17 cellular contexts compared by ENCODE assay signal in the genomic region with DNA sequence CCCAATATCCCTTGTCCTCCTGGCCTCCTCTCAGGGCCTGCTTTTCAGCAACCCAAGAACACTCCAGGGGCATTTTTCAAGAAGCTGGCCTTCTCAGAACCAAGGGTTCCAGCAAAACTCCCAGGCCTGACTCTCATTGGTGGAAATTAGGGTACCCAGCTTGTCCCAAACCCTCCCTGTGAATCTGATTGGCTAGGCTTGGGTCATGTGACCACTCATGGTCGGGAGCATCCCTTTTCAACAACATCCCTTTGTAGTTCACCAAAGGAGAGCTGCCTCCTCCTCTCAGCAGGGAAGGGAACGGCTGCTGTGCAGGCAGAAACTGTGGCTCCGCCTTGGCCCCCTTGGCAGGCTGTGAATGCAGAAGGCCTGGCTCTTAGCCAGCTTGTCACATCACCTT. TPM values are rescaled to one million over a fixed set of nuclear protein-coding genes. Genes with fewer than 3 reads are reported as not detected.
DNase-seq lines count a peak whose midpoint lies in the region; ATAC-seq, FAIRE-seq and TF ChIP-seq lines count a peak whose summit lies in the region.
"Had no signal": no experiment of that assay in that cellular context is flagged by ENCODE, and none has a peak within 500 bp of the region (broad histone marks: within the 10 kb centered on the region; RNA-seq: fewer than 3 reads in every experiment).

No MANE protein-coding gene starts in this region.

- H3K9ac ChIP-seq in HepG2 (ENCODE audit: insufficient read depth, low read depth, low read length) (no peak overlapping the region), Karpas-422 (ENCODE audit: low read length) (no peak overlapping the region)

- POLR2A ChIA-PET in HepG2 (lab: Yijun Ruan, JAX): no interaction called here
- POLR2A ChIA-PET in WTC11 (lab: Charles Lee): no interaction called here

- no peaks in the 10 kb centered on the region for H3K9me3 ChIP-seq in HepG2 (ENCODE audit: low read length)
- no peaks in the 10 kb centered on the region for H3K9me3 ChIP-seq in right lobe of liver
- H3K9me3 ChIP-seq in Karpas-422 (ENCODE audit: low read length): no peaks in the 10 kb centered on the region
- H3K9me3 ChIP-seq: Peyer's patch had no signal

- no TSS peak for BruUV-seq in HepG2 (replicated peaks; lab: Mats Ljungman, UMichigan)

- H3K79me2 ChIP-seq in HepG2 (ENCODE audit: insufficient read depth, low read length): no peaks in the 10 kb centered on the region
- H3K79me2 ChIP-seq in Karpas-422 (ENCODE audit: low read length): no peaks in the 10 kb centered on the region

- in situ Hi-C loops in HepG2 (cut with HindIII; ENCODE audit: extremely low pct_ligation_motif_present, low pct_unique_long_range_greater_than_20kb): no loop called here

- FAIRE-seq in HepG2 (lab: Jason Lieb, UNC): no peak

- H2AFZ ChIP-seq in HepG2 (ENCODE audit: low read length): no peak overlapping the region
- H2AFZ ChIP-seq in Karpas-422 (ENCODE audit: low read length): no peak overlapping the region

- H4K20me1 ChIP-seq in HepG2 (ENCODE audit: insufficient read depth, low read length): no peaks in the 10 kb centered on the region
- no peaks in the 10 kb centered on the region for H4K20me1 ChIP-seq in Karpas-422 (ENCODE audit: insufficient read depth, low read depth, low read length)

- TF ChIP-seq POLR2A in HepG2 (IDR thresholded peaks at IDR 0.05; ENCODE audit: insufficient read depth in 1 of 2, low read depth in 2 of 2, low read length in 2 of 2): no peak
- TF ChIP-seq POLR2A in right lobe of liver (IDR thresholded peaks at IDR 0.05): no peak

- WGBS in HepG2 (ENCODE audit: low lambda C conversion rate): no CpG with 5 or more reads among the region's 3 CpGs
- WGBS in right lobe of liver (ENCODE audit: insufficient coverage, low coverage, low lambda C conversion rate, missing lambda C conversion rate): no CpG with 5 or more reads among the region's 3 CpGs

- no peak for TF ChIP-seq RAD21 in HepG2 (CRISPR knock-in tag; IDR thresholded peaks at IDR 0.05)

- intact Hi-C loops in HepG2 (cut with micrococcal nuclease; ENCODE audit: unreplicated experiment) (no loop called here), right lobe of liver (cut with DNase I) (no loop called here), left colon (cut with DNase I, micrococcal nuclease) (no loop called here)

- no peak overlapping the region for H3K4me2 ChIP-seq in HepG2 (ENCODE audit: low read depth, low read length)
- H3K4me2 ChIP-seq in Karpas-422 (ENCODE audit: low read depth, low read length, poor library complexity, severe bottlenecking): no peak overlapping the region

- H3K36me3 Mint-ChIP-seq in WTC11: no peaks in the 10 kb centered on the region
- no peaks in the 10 kb centered on the region for H3K36me3 Mint-ChIP-seq in stimulated activated memory B cell treated with anti-CD40 and anti-IgM and Interleukin-4, amounts not matched to agents 10 μg/mL and 1 μg/mL and 100 μg/mL, for 72 hours
- H3K36me3 Mint-ChIP-seq: CD8-positive, alpha-beta T cell had no signal

- DNase-seq in HepG2 (ENCODE audit: low spot score) (no peak), right lobe of liver (no peak), Karpas-422 (peak; percentile 58), WTC11 (ENCODE audit: low spot score) (no peak), hippocampal formation (lab: John Stamatoyannopoulos, UW) (no peak), left colon (no peak)
- DNase-seq: CD8-positive, alpha-beta T cell; EL; HCEC 1CT; NCI-H1048; NCI-H2029; NCI-H226; Peyer's patch; SHP77; T-helper 17 cell had no signal

- H3K4me1 Mint-ChIP-seq in WTC11: peaks cover 8% of the 10 kb centered on the region
- H3K4me1 Mint-ChIP-seq in stimulated activated memory B cell treated with anti-CD40 and anti-IgM and Interleukin-4, amounts not matched to agents 10 μg/mL and 1 μg/mL and 100 μg/mL, for 72 hours: peaks cover 7% of the 10 kb centered on the region

- ATAC-seq in HepG2 (no peak), right lobe of liver (no peak), WTC11 (peak; percentile 18; the same call in 1 of the 2 replicates), left colon (no peak)
- no peak for ATAC-seq in stimulated activated memory B cell treated with anti-CD40 and anti-IgM and Interleukin-4, amounts not matched to agents 10 μg/mL and 1 μg/mL and 100 μg/mL, for 72 hours
- ATAC-seq: CD8-positive, alpha-beta T cell; T-helper 17 cell had no signal

- peaks cover 11% of the 10 kb centered on the region for H3K9me3 Mint-ChIP-seq in WTC11
- peaks cover 3% of the 10 kb centered on the region for H3K9me3 Mint-ChIP-seq in stimulated activated memory B cell treated with anti-CD40 and anti-IgM and Interleukin-4, amounts not matched to agents 10 μg/mL and 1 μg/mL and 100 μg/mL, for 72 hours

- no peaks in the 10 kb centered on the region for H3K9me2 ChIP-seq in Karpas-422 (replicated peaks; ENCODE audit: insufficient read depth, low read length)

- no peak for TF ChIP-seq CTCF in HepG2 (CRISPR knock-in tag; IDR thresholded peaks at IDR 0.05)
- TF ChIP-seq CTCF in right lobe of liver (IDR thresholded peaks at IDR 0.05): no peak
- no peak for TF ChIP-seq CTCF in WTC11 (IDR thresholded peaks at IDR 0.05)

- peaks cover 0 to 13% of the 10 kb centered on the region in 2 experiments; a peak in 2 of 5 replicates for H3K27me3 ChIP-seq in HepG2 (ENCODE audit: control insufficient read depth in 1 of 2, insufficient read depth in 2 of 2, low read length in 2 of 2)
- H3K27me3 ChIP-seq in right lobe of liver: no peaks in the 10 kb centered on the region
- no peaks in the 10 kb centered on the region for H3K27me3 ChIP-seq in Karpas-422 (ENCODE audit: low read length)
- H3K27me3 ChIP-seq: Peyer's patch had no signal

- no peak overlapping the region for H3K27ac Mint-ChIP-seq in WTC11
- no peak overlapping the region for H3K27ac Mint-ChIP-seq in stimulated activated memory B cell treated with anti-CD40 and anti-IgM and Interleukin-4, amounts not matched to agents 10 μg/mL and 1 μg/mL and 100 μg/mL, for 72 hours
- H3K27ac Mint-ChIP-seq: CD8-positive, alpha-beta T cell; T-helper 17 cell had no signal

- H3K27me3 Mint-ChIP-seq in WTC11 (ENCODE audit: low read depth): no peaks in the 10 kb centered on the region; the same call in none of the 2 replicates
- no peaks in the 10 kb centered on the region for H3K27me3 Mint-ChIP-seq in stimulated activated memory B cell treated with anti-CD40 and anti-IgM and Interleukin-4, amounts not matched to agents 10 μg/mL and 1 μg/mL and 100 μg/mL, for 72 hours

- H3K27ac ChIP-seq in HepG2 (ENCODE audit: extremely low read length, insufficient read depth, low read length) (no peak overlapping the region), right lobe of liver (no peak overlapping the region), Karpas-422 (ENCODE audit: low read length) (no peak overlapping the region)
- H3K27ac ChIP-seq: Peyer's patch had no signal

- H3K36me3 ChIP-seq in HepG2 (replicated peaks in 1 of 2; ENCODE audit: control insufficient read depth in 1 of 2, insufficient read depth in 2 of 2, low read length in 2 of 2) (no peaks in the 10 kb centered on the region), right lobe of liver (no peaks in the 10 kb centered on the region), Karpas-422 (ENCODE audit: insufficient read depth, low read length) (no peaks in the 10 kb centered on the region)
- H3K36me3 ChIP-seq: Peyer's patch had no signal

- H3K4me3 ChIP-seq in HepG2 (replicated peaks in 1 of 3; ENCODE audit: insufficient read depth in 1 of 3, low read depth in 2 of 3, low read length in 3 of 3) (no peak overlapping the region), right lobe of liver (no peak overlapping the region), Karpas-422 (ENCODE audit: low read length) (no peak overlapping the region)
- H3K4me3 ChIP-seq: Peyer's patch had no signal

- CTCF ChIA-PET in HepG2 (lab: Yijun Ruan, JAX; ENCODE audit: low intra/inter-chr PET ratio, low total read pairs) (no interaction called here), WTC11 (lab: Charles Lee) (interaction anchor here (0.6 to 1.2 kb wide), 2 partner anchors 13 to 29 kb away, joined by 3 read pairs; no protein-coding TSS in a partner anchor)

- H3K4me1 ChIP-seq in HepG2 (ENCODE audit: insufficient read depth, low read length): no peaks in the 10 kb centered on the region
- H3K4me1 ChIP-seq in right lobe of liver: no peaks in the 10 kb centered on the region
- H3K4me1 ChIP-seq in Karpas-422 (ENCODE audit: low read length): peaks cover 15% of the 10 kb centered on the region
- H3K4me1 ChIP-seq: Peyer's patch had no signal

- TF ChIP-seq EP300 in HepG2 (IDR thresholded peaks at IDR 0.05; ENCODE audit: low read depth in 2 of 2, low read length in 2 of 2) (no peak), HepG2 (CRISPR knock-in tag; IDR thresholded peaks at IDR 0.05; ENCODE audit: borderline replicate concordance) (no peak)

- H3K4me3 Mint-ChIP-seq in WTC11: no peak overlapping the region
- no peak overlapping the region for H3K4me3 Mint-ChIP-seq in stimulated activated memory B cell treated with anti-CD40 and anti-IgM and Interleukin-4, amounts not matched to agents 10 μg/mL and 1 μg/mL and 100 μg/mL, for 72 hours
- H3K4me3 Mint-ChIP-seq: CD8-positive, alpha-beta T cell; T-helper 17 cell had no signal

RNA-seq across cellular contexts. Expression of gene TMEM132B, which starts 26.5 kb away (rescaled TPM):
- 0.01 and 0.02 TPM in 2 replicates for total RNA-seq in HepG2 (2016; rRNA removed; fragmentation: Illumina TruSeq; extraction: Trizol)
- total RNA-seq in HepG2 (2016; cell fraction: cytosol; rRNA removed; fragmentation: Illumina TruSeq; extraction: Trizol; ENCODE audit: low read depth): not detected in 2 replicates
- 0.11 TPM in 1 of 2 replicates, not detected in the other for total RNA-seq in HepG2 (2016; cell fraction: insoluble cytoplasmic fraction; rRNA removed; fragmentation: Illumina TruSeq; extraction: Trizol)
- 0.14 TPM in 1 of 2 replicates, not detected in the other for total RNA-seq in HepG2 (2016; cell fraction: membrane; rRNA removed; fragmentation: Illumina TruSeq; extraction: Trizol)
- 0.34 and 0.85 TPM in 2 replicates for total RNA-seq in HepG2 (2016; cell fraction: nucleus; rRNA removed; fragmentation: Illumina TruSeq; extraction: Trizol)
- 0.03 TPM in 1 of 2 replicates, not detected in the other for polyA plus RNA-seq in HepG2 (2011; rRNA removed)
- 0.01 and 0.03 TPM in 2 replicates for polyA plus RNA-seq in HepG2 (2011; cell fraction: cytosol; rRNA removed)
- polyA plus RNA-seq in HepG2 (2011; cell fraction: nucleus; rRNA removed): 0.05 and 0.19 TPM in 2 replicates
- polyA plus RNA-seq in HepG2 (2012): 0.04 and 0.12 TPM in 2 replicates
- not detected in 2 replicates for polyA plus RNA-seq in HepG2 (2016; cell fraction: cytosol; fragmentation: Illumina TruSeq; extraction: Trizol; ENCODE audit: low read depth)
- polyA plus RNA-seq in HepG2 (2016; cell fraction: insoluble cytoplasmic fraction; fragmentation: Illumina TruSeq; extraction: Trizol; ENCODE audit: low read depth): not detected in 2 replicates
- not detected in 2 replicates for polyA plus RNA-seq in HepG2 (2016; cell fraction: membrane; fragmentation: Illumina TruSeq; extraction: Trizol; ENCODE audit: low read depth)
- 0.12 TPM in 1 of 2 replicates, not detected in the other for polyA plus RNA-seq in HepG2 (2016; cell fraction: nucleus; fragmentation: Illumina TruSeq; extraction: Trizol; ENCODE audit: insufficient read depth, low read depth)
- polyA minus RNA-seq in HepG2 (2011; rRNA and poly(A)+ RNA removed; ENCODE audit: low replicate concordance): 0.36 TPM in 1 of 2 replicates, not detected in the other
- polyA minus RNA-seq in HepG2 (2011; cell fraction: cytosol; rRNA and poly(A)+ RNA removed): not detected in 2 replicates
- 0.13 and 0.25 TPM in 2 replicates for polyA minus RNA-seq in HepG2 (2011; cell fraction: nucleus; rRNA and poly(A)+ RNA removed)
- total RNA-seq in right lobe of liver: under 1 TPM in 5 of 6 experiments, not detected in 1; under 0.01 to 0.12 (median 0.02) TPM
- 0.48 and 0.65 TPM in 2 replicates for total RNA-seq in Karpas-422 (2014; rRNA removed; shearing (Covaris generic); ENCODE audit: low replicate concordance)
- 79.0 to 83.4 TPM (median 83.3 TPM) in 3 replicates for total RNA-seq in WTC11 (2021)
- total RNA-seq in left colon: 1 to 10 TPM; 1.0 to 2.0 TPM
- total RNA-seq: CD8-positive, alpha-beta T cell; T-helper 17 cell had no signal
- polyA plus RNA-seq: IgD-negative memory B cell had no signal

Comparison
In these comparisons a context has a peak if more than half of its experiments do, and no peak if none do; other contexts are left out.
1. RNA of gene TMEM132B, which starts 26.5 kb away (total RNA-seq): 79.0 to 83.4 TPM in WTC11; 1.0 to 2.0 TPM in left colon, 0.48 to 0.65 TPM in Karpas-422, under 0.01 to 0.12 TPM in right lobe of liver and 0.01 to 0.85 TPM in HepG2; every median in the first group is over 10 times any median in the second.
2. Of the 50 proteins assayed by ChIP-seq in both HepG2 and WTC11: peak only in HepG2: none; only in WTC11: USF2; in both: NFYB; in neither: 48.